ENCODE assay signal across 21 cellular contexts in genomic region chr1:221706191-221706590, GRCh38. TPM values are rescaled to one million over a fixed set of nuclear protein-coding genes. Genes with fewer than 3 reads are reported as not detected.
DNase-seq lines count a peak whose midpoint lies in the region; ATAC-seq and TF ChIP-seq lines count a peak whose summit lies in the region.
"Had no signal": no experiment of that assay in that cellular context is flagged by ENCODE, and none has a peak within 500 bp of the region (broad histone marks: within the 10 kb centered on the region; RNA-seq: fewer than 3 reads in every experiment).

No MANE protein-coding gene starts in this region.

- no peaks in the 10 kb centered on the region for H3K79me1 ChIP-seq in neuronal stem cell (ENCODE audit: low read depth, low read length)

- H3K4ac ChIP-seq in neuronal stem cell (ENCODE audit: low read length), result no peak overlapping the region

- H3K36me3 ChIP-seq in neuronal stem cell (replicated peaks in 1 of 2; ENCODE audit: control insufficient read depth in 2 of 2, insufficient read depth in 2 of 2, low read length in 2 of 2), result no peaks in the 10 kb centered on the region

- no peak overlapping the region for H2BK5ac ChIP-seq in neuronal stem cell (ENCODE audit: low read length)

- DNase-seq in activated naive CD8-positive, alpha-beta T cell treated with anti-CD3 and anti-CD28 coated beads for 36 hours, result no peak
- DNase-seq in activated naive CD8-positive, alpha-beta T cell treated with anti-CD3 and anti-CD28 coated beads, Interleukin-2, amount 50 U/mL, for 24 hours, result no peak
- DNase-seq in dorsolateral prefrontal cortex (no peak), neuronal stem cell (ENCODE audit: low spot score) (no peak), T-helper 9 cell (no peak), T1000 (lab: John Stamatoyannopoulos, UW) (no peak), Calu3 (no peak)
- DNase-seq: CD8-positive, alpha-beta memory T cell; DMS79; GOT3; MV-4-11; NCI-H187 treated with DMSO at 0.1 percent for 48 hours; NCI-H345; NCI-H524 treated with DMSO at 0.1 percent for 48 hours; PC-3; RPMI8226; SHP77 treated with DMSO at 0.1 percent for 48 hours had no signal

- no peaks in the 10 kb centered on the region for H3K27me3 Mint-ChIP-seq in activated naive CD8-positive, alpha-beta T cell treated with anti-CD3 and anti-CD28 coated beads for 36 hours
- no peaks in the 10 kb centered on the region for H3K27me3 Mint-ChIP-seq in activated naive CD8-positive, alpha-beta T cell treated with anti-CD3 and anti-CD28 coated beads, Interleukin-2, amount 50 U/mL, for 24 hours
- no peaks in the 10 kb centered on the region for H3K27me3 Mint-ChIP-seq in Calu3 (ENCODE audit: unreplicated experiment)
- H3K27me3 Mint-ChIP-seq: CD8-positive, alpha-beta memory T cell had no signal

- no peak overlapping the region for H2AFZ ChIP-seq in neuronal stem cell (ENCODE audit: low read length)

- no CpG with 5 or more reads among the region's 12 CpGs for WGBS in neuronal stem cell (ENCODE audit: extremely low coverage in 2 of 2, insufficient read length in 2 of 2, insufficient replicate concordance in 1 of 2), 2 donors

- no peaks in the 10 kb centered on the region for H3K9me3 ChIP-seq in neuronal stem cell (replicated peaks in 1 of 2; ENCODE audit: control insufficient read depth in 2 of 2, insufficient read depth in 1 of 2, low read depth in 1 of 2, low read length in 2 of 2)
- H3K9me3 ChIP-seq: A549 had no signal

- no peaks in the 10 kb centered on the region for H3K9me3 Mint-ChIP-seq in activated naive CD8-positive, alpha-beta T cell treated with anti-CD3 and anti-CD28 coated beads for 36 hours
- no peaks in the 10 kb centered on the region for H3K9me3 Mint-ChIP-seq in activated naive CD8-positive, alpha-beta T cell treated with anti-CD3 and anti-CD28 coated beads, Interleukin-2, amount 50 U/mL, for 24 hours
- H3K9me3 Mint-ChIP-seq in Calu3 (ENCODE audit: low read depth, unreplicated experiment), result no peaks in the 10 kb centered on the region
- H3K9me3 Mint-ChIP-seq: CD8-positive, alpha-beta memory T cell had no signal

- peak overlapping the region; percentile 11 for H3K27ac Mint-ChIP-seq in activated naive CD8-positive, alpha-beta T cell treated with anti-CD3 and anti-CD28 coated beads for 36 hours
- H3K27ac Mint-ChIP-seq in activated naive CD8-positive, alpha-beta T cell treated with anti-CD3 and anti-CD28 coated beads, Interleukin-2, amount 50 U/mL, for 24 hours, result no peak overlapping the region
- no peak overlapping the region for H3K27ac Mint-ChIP-seq in Calu3 (ENCODE audit: unreplicated experiment)

- TF ChIP-seq CTCF in dorsolateral prefrontal cortex (IDR thresholded peaks at IDR 0.05 in 54 of 56, conservative IDR thresholded peaks at IDR 0.05 in 2 of 56; ENCODE audit: low read depth in 1 of 56, partially characterized antibody in 56 of 56), result no peak
- TF ChIP-seq CTCF in Calu3 (IDR thresholded peaks at IDR 0.05; ENCODE audit: unreplicated experiment), result no peak

- no TSS peak for BruUV-seq in Calu3 (replicated peaks; lab: Mats Ljungman, UMichigan)

- H3K4me1 Mint-ChIP-seq in activated naive CD8-positive, alpha-beta T cell treated with anti-CD3 and anti-CD28 coated beads for 36 hours, result peaks cover 35% of the 10 kb centered on the region
- H3K4me1 Mint-ChIP-seq in activated naive CD8-positive, alpha-beta T cell treated with anti-CD3 and anti-CD28 coated beads, Interleukin-2, amount 50 U/mL, for 24 hours, result peaks cover 47% of the 10 kb centered on the region
- H3K4me1 Mint-ChIP-seq in Calu3 (ENCODE audit: low read depth, unreplicated experiment), result peaks cover 32% of the 10 kb centered on the region

- CTCF ChIA-PET in Calu3 (lab: Charles Lee), result no interaction called here

- ATAC-seq in activated naive CD8-positive, alpha-beta T cell treated with anti-CD3 and anti-CD28 coated beads, Interleukin-2, amount 50 U/mL, for 24 hours, result no peak
- ATAC-seq: A549, HepG2, PC-3 had no signal

- H3K18ac ChIP-seq in neuronal stem cell (ENCODE audit: low read length), result peak overlapping the region; percentile 78

- H2BK12ac ChIP-seq in neuronal stem cell (ENCODE audit: low read length), result no peak overlapping the region

- peak overlapping the region; percentile 39 for H3K14ac ChIP-seq in neuronal stem cell (ENCODE audit: low read length)

- H3K23ac ChIP-seq in neuronal stem cell (ENCODE audit: low read depth, low read length, poor library complexity), result peak overlapping the region; percentile 34

- peaks cover 0 to 3% (median 0%) of the 10 kb centered on the region in 45 donors for H3K27me3 ChIP-seq in dorsolateral prefrontal cortex
- H3K27me3 ChIP-seq in neuronal stem cell (ENCODE audit: control insufficient read depth in 3 of 3, insufficient read depth in 3 of 3, low read depth in 1 of 3, low read length in 3 of 3), result no peaks in the 10 kb centered on the region
- H3K27me3 ChIP-seq: BLaER1 had no signal

- H4K8ac ChIP-seq in neuronal stem cell (ENCODE audit: low read depth, low read length), result no peak overlapping the region

- no peak overlapping the region for H3K9ac ChIP-seq in neuronal stem cell (ENCODE audit: low read depth, low read length, poor library complexity)
- H3K9ac ChIP-seq: BLaER1, KMS-11 had no signal

- no peak overlapping the region for H3K4me2 ChIP-seq in neuronal stem cell (ENCODE audit: insufficient read depth, low read length, poor library complexity, severe bottlenecking)
- H3K4me2 ChIP-seq: A549, BLaER1, KMS-11 had no signal

- no peak overlapping the region for H3K4me3 ChIP-seq in dorsolateral prefrontal cortex
- H3K4me3 ChIP-seq in neuronal stem cell (ENCODE audit: low read length in 2 of 2), result no peak overlapping the region
- H3K4me3 ChIP-seq: A549, BLaER1 had no signal

- intact Hi-C loops in dorsolateral prefrontal cortex (cut with DNase I) (no loop called here), Calu3 (cut with micrococcal nuclease; ENCODE audit: unreplicated experiment) (no loop called here)

- H2BK15ac ChIP-seq in neuronal stem cell (ENCODE audit: low read length), result no peak overlapping the region

- H2AK5ac ChIP-seq in neuronal stem cell (ENCODE audit: low read depth, low read length), result no peak overlapping the region

- H3K4me3 Mint-ChIP-seq in activated naive CD8-positive, alpha-beta T cell treated with anti-CD3 and anti-CD28 coated beads for 36 hours, result no peak overlapping the region
- H3K4me3 Mint-ChIP-seq in activated naive CD8-positive, alpha-beta T cell treated with anti-CD3 and anti-CD28 coated beads, Interleukin-2, amount 50 U/mL, for 24 hours, result no peak overlapping the region
- no peak overlapping the region for H3K4me3 Mint-ChIP-seq in Calu3 (ENCODE audit: low read depth, unreplicated experiment)

- H3K27ac ChIP-seq in dorsolateral prefrontal cortex (peak overlapping the region in 54 of 59 donors; percentile 1 to 96 (median 89)), neuronal stem cell (replicated peaks; ENCODE audit: low read length) (no peak overlapping the region)
- H3K27ac ChIP-seq: A549 had no signal

- H2BK120ac ChIP-seq in neuronal stem cell (ENCODE audit: low read depth, low read length), result no peak overlapping the region

- peaks cover 7 to 9% of the 10 kb centered on the region in 2 donors for H3K4me1 ChIP-seq in neuronal stem cell (ENCODE audit: control insufficient read depth in 2 of 2, insufficient read depth in 1 of 2, low read depth in 1 of 2, low read length in 2 of 2)

- H3K36me3 Mint-ChIP-seq in activated naive CD8-positive, alpha-beta T cell treated with anti-CD3 and anti-CD28 coated beads for 36 hours, result peaks cover 55% of the 10 kb centered on the region
- H3K36me3 Mint-ChIP-seq in activated naive CD8-positive, alpha-beta T cell treated with anti-CD3 and anti-CD28 coated beads, Interleukin-2, amount 50 U/mL, for 24 hours (ENCODE audit: low read depth), result peaks cover 52% of the 10 kb centered on the region
- H3K36me3 Mint-ChIP-seq in Calu3 (ENCODE audit: insufficient read depth, unreplicated experiment), result peaks cover 66% of the 10 kb centered on the region

- H4K91ac ChIP-seq in neuronal stem cell (ENCODE audit: low read depth, low read length, poor library complexity), result no peak overlapping the region

RNA-seq across cellular contexts. Expression of gene DUSP10, which starts 35.7 kb away (rescaled TPM):
- total RNA-seq in activated naive CD8-positive, alpha-beta T cell treated with anti-CD3 and anti-CD28 coated beads for 36 hours, result 10 to 100 TPM; 32.7 to 33.0 TPM
- total RNA-seq in dorsolateral prefrontal cortex (10 to 100 TPM in 43 of 120 experiments, 1 to 10 TPM in 77; 2.7 to 28.4 (median 9.0) TPM), Calu3 (2022) (55.1 and 58.2 TPM in 2 replicates)
- 1.8 TPM for polyA plus RNA-seq in neuronal stem cell (2013, experiment 1 of 2)
- polyA plus RNA-seq in neuronal stem cell (2013, experiment 2 of 2), result 1.5 TPM
